ENCODE assay signal across 1 cellular context in the genomic region with DNA sequence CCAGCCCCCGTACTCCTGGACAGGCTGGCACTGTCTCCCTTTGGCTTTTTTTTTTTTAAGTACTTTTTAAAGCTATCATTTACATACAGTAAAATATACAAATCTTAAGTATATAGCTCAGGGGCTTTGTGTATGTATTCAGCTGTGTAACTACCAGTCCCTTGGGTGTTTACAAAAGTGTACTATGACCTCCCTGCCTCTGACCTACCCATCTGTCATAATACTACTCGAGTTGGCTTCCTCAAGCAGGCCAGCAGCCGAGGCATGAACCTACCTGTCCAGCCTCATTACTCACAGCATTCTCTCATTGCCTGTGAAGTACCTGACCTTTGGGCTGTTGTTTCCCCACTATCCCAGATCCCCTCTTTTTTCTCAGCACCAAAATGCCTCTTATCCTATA.
A peak's percentile ranks its signal among the peaks of the same experiment; 100 is the strongest.
TF ChIP-seq lines count a peak whose summit lies in the region.

No MANE protein-coding gene starts in this region.

TF ChIP-seq in HepG2, 621 proteins besides CTCF, POLR2A, EP300 and RAD21 (continued from another document):
- TF ChIP-seq, protein P1, sequence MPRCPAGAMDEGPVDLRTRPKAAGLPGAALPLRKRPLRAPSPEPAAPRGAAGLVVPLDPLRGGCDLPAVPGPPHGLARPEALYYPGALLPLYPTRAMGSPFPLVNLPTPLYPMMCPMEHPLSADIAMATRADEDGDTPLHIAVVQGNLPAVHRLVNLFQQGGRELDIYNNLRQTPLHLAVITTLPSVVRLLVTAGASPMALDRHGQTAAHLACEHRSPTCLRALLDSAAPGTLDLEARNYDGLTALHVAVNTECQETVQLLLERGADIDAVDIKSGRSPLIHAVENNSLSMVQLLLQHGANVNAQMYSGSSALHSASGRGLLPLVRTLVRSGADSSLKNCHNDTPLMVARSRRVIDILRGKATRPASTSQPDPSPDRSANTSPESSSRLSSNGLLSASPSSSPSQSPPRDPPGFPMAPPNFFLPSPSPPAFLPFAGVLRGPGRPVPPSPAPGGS (CRISPR knock-in tag; IDR thresholded peaks at IDR 0.05) = 0 out of 2 replicates have a peak, but pooled peaks have one; percentile 23
- TF ChIP-seq ZFP36L2 (CRISPR knock-in tag; IDR thresholded peaks at IDR 0.05) (no peak), ZNF264 (CRISPR knock-in tag; IDR thresholded peaks at IDR 0.05) (peak; percentile 34; the same call in 1 of the 2 replicates), ERF (CRISPR knock-in tag; IDR thresholded peaks at IDR 0.05) (peak; percentile 63), NFIC (IDR thresholded peaks at IDR 0.05; ENCODE audit: low read length) (peak; percentile 51; the same call in 1 of the 2 replicates), FOXK1 (CRISPR knock-in tag; IDR thresholded peaks at IDR 0.05; ENCODE audit: borderline replicate concordance, low read depth) (peak; percentile 79), ZIK1 (CRISPR knock-in tag; IDR thresholded peaks at IDR 0.05; ENCODE audit: borderline replicate concordance, low read depth) (no peak), MEIS1 (CRISPR knock-in tag; IDR thresholded peaks at IDR 0.05; ENCODE audit: borderline replicate concordance) (no peak), RFXANK (CRISPR knock-in tag; IDR thresholded peaks at IDR 0.05) (no peak)
- TF ChIP-seq, protein P2, sequence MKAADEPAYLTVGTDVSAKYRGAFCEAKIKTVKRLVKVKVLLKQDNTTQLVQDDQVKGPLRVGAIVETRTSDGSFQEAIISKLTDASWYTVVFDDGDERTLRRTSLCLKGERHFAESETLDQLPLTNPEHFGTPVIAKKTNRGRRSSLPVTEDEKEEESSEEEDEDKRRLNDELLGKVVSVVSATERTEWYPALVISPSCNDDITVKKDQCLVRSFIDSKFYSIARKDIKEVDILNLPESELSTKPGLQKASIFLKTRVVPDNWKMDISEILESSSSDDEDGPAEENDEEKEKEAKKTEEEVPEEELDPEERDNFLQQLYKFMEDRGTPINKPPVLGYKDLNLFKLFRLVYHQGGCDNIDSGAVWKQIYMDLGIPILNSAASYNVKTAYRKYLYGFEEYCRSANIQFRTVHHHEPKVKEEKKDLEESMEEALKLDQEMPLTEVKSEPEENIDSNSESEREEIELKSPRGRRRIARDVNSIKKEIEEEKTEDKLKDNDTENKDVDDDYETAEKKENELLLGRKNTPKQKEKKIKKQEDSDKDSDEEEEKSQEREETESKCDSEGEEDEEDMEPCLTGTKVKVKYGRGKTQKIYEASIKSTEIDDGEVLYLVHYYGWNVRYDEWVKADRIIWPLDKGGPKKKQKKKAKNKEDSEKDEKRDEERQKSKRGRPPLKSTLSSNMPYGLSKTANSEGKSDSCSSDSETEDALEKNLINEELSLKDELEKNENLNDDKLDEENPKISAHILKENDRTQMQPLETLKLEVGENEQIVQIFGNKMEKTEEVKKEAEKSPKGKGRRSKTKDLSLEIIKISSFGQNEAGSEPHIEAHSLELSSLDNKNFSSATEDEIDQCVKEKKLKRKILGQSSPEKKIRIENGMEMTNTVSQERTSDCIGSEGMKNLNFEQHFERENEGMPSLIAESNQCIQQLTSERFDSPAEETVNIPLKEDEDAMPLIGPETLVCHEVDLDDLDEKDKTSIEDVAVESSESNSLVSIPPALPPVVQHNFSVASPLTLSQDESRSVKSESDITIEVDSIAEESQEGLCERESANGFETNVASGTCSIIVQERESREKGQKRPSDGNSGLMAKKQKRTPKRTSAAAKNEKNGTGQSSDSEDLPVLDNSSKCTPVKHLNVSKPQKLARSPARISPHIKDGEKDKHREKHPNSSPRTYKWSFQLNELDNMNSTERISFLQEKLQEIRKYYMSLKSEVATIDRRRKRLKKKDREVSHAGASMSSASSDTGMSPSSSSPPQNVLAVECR (CRISPR knock-in tag; IDR thresholded peaks at IDR 0.05; ENCODE audit: borderline replicate concordance) = peak; percentile 26; the same call in 1 of the 2 replicates
- TF ChIP-seq, protein P3, sequence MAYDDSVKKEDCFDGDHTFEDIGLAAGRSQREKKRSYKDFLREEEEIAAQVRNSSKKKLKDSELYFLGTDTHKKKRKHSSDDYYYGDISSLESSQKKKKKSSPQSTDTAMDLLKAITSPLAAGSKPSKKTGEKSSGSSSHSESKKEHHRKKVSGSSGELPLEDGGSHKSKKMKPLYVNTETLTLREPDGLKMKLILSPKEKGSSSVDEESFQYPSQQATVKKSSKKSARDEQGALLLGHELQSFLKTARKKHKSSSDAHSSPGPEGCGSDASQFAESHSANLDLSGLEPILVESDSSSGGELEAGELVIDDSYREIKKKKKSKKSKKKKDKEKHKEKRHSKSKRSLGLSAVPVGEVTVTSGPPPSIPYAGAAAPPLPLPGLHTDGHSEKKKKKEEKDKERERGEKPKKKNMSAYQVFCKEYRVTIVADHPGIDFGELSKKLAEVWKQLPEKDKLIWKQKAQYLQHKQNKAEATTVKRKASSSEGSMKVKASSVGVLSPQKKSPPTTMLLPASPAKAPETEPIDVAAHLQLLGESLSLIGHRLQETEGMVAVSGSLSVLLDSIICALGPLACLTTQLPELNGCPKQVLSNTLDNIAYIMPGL (CRISPR knock-in tag; IDR thresholded peaks at IDR 0.05; ENCODE audit: borderline replicate concordance in 1 of 2, low read depth in 1 of 2) = peak in 1 of 2 experiments; percentile 54; a peak in 1 of 4 replicates
